8 cellular contexts compared by ENCODE assay signal in genomic region chr12:117768860-117769259, GRCh38.
"Had no signal": no experiment of that assay in that cellular context is flagged by ENCODE, and none has a peak within 500 bp of the region (broad histone marks: within the 10 kb centered on the region; RNA-seq: fewer than 3 reads in every experiment).

No MANE protein-coding gene starts in this region.

- DNase-seq: H7, HFFc6, IMR-90 had no signal

- H3K4me1 Mint-ChIP-seq: GM23338 had no signal

- FAIRE-seq: K562 had no signal

- H3K27ac ChIP-seq: HL-60 had no signal

- H3K4me3 ChIP-seq: GM23338, HAP-1, K562 had no signal

- H3K36me3 ChIP-seq: HAP-1 had no signal

- H3K4me3 Mint-ChIP-seq: GM23338, HFFc6 had no signal

- H3K9me3 ChIP-seq: HAP-1 had no signal

- H3K4me1 ChIP-seq: HAP-1 had no signal

- H3K27ac Mint-ChIP-seq: GM23338, HFFc6 had no signal

- H2AFZ ChIP-seq: GM23338 had no signal

- ATAC-seq: GM23338, HCT116, K562 had no signal

- H3K4me2 ChIP-seq: GM23338 had no signal
